Comparison of ENCODE assay signal across 7 cellular contexts in genomic region chr9:23496827-23497226, GRCh38.
"Had no signal": no experiment of that assay in that cellular context is flagged by ENCODE, and none has a peak within 500 bp of the region (broad histone marks: within the 10 kb centered on the region; RNA-seq: fewer than 3 reads in every experiment).

No MANE protein-coding gene starts in this region.

- H3K9me3 ChIP-seq: HAP-1 had no signal

- H3K4me1 ChIP-seq: HAP-1 had no signal

- H3K27ac ChIP-seq: GM23248 had no signal

- H3K36me3 ChIP-seq: HAP-1 had no signal

- DNase-seq: GM23248, GOT3, H7, HFFc6, IMR-90 had no signal

- ATAC-seq: HCT116 had no signal

- H3K4me3 ChIP-seq: GM23248, HAP-1 had no signal
